Comparison of ENCODE assay signal across 2 cellular contexts in genomic region chr17:81076097-81076754, GRCh38.
TF ChIP-seq lines count a peak whose summit lies in the region.

No MANE protein-coding gene starts in this region.

TF ChIP-seq in HepG2, 621 proteins besides CTCF, POLR2A, EP300 and RAD21:
- 0 out of 2 replicates have a peak, but pooled peaks have one; percentile 20 for TF ChIP-seq ZNF121 (CRISPR knock-in tag; IDR thresholded peaks at IDR 0.05)
- no peak for TF ChIP-seq GABPA (IDR thresholded peaks at IDR 0.05; ENCODE audit: low read depth, low read length)
- TF ChIP-seq GABPA (CRISPR knock-in tag; IDR thresholded peaks at IDR 0.05; ENCODE audit: low read depth) = no peak

TF ChIP-seq in WTC11, 78 proteins besides CTCF, POLR2A, EP300 and RAD21:
- 0 out of 2 replicates have a peak, but pooled peaks have one; percentile 15 for TF ChIP-seq NR1H2 (CRISPR knock-in tag; IDR thresholded peaks at IDR 0.05)
- TF ChIP-seq MYBL2 (CRISPR knock-in tag; IDR thresholded peaks at IDR 0.05) = no peak
- no peak for TF ChIP-seq RELA (CRISPR knock-in tag; IDR thresholded peaks at IDR 0.05; ENCODE audit: borderline replicate concordance)
TF ChIP-seq in WTC11: peak in this region for 1.
